In genomic region chr5:56622146-56622545, GRCh38 we compare ENCODE assay signal across 1 cellular context.
TF ChIP-seq lines count a peak whose summit lies in the region.

No MANE protein-coding gene starts in this region.

TF ChIP-seq in IMR-90, 13 proteins besides CTCF, POLR2A, EP300 and RAD21 (continued from another document):
- TF ChIP-seq MXI1 (IDR thresholded peaks at IDR 0.05; ENCODE audit: borderline replicate concordance, low read depth, low read length): no peak
